In genomic region chr9:138209071-138209470, GRCh38 we compare ENCODE assay signal across 7 cellular contexts.
DNase-seq lines count a peak whose midpoint lies in the region; ATAC-seq, FAIRE-seq and TF ChIP-seq lines count a peak whose summit lies in the region.
"Not testable (repeated sequence)": the region's sequence is repeated elsewhere in the genome, so short reads cannot be mapped to it uniquely, and the experiment has no call there.

No MANE protein-coding gene starts in this region.

- H3K27ac ChIP-seq in K562 (ENCODE audit: extremely low read depth, low read depth, low read length); right cardiac atrium (ENCODE audit: low read length); HepG2 (ENCODE audit: extremely low read length, insufficient read depth, low read length): not testable (repeated sequence)

- H3K4me2 ChIP-seq in K562 (ENCODE audit: insufficient read depth, low read length); HepG2 (ENCODE audit: low read depth, low read length): not testable (repeated sequence)

- H3K36me3 Mint-ChIP-seq in CD14-positive monocyte; osteocyte (ENCODE audit: unreplicated experiment): not testable (repeated sequence)

- not testable (repeated sequence) for H4K20me1 ChIP-seq in K562 (replicated peaks; ENCODE audit: control insufficient read depth, insufficient read depth, low read length); HepG2 (ENCODE audit: insufficient read depth, low read length)

- POLR2A ChIA-PET in K562 (lab: Yijun Ruan, JAX); HepG2 (lab: Yijun Ruan, JAX): not testable (repeated sequence)

- TF ChIP-seq RAD21 in K562 (CRISPR knock-in tag; conservative IDR thresholded peaks at IDR 0.05 in 1 of 2, IDR thresholded peaks at IDR 0.05 in 1 of 2); HepG2 (CRISPR knock-in tag; IDR thresholded peaks at IDR 0.05): not testable (repeated sequence)

- H3K4me3 ChIP-seq in K562; fibroblast of pulmonary artery (replicated peaks; ENCODE audit: low read depth, low read length); right cardiac atrium (ENCODE audit: low read length); HepG2 (replicated peaks in 1 of 3; ENCODE audit: insufficient read depth in 1 of 3, low read depth in 2 of 3, low read length in 3 of 3): not testable (repeated sequence)

- H3K9me1 ChIP-seq in K562 (ENCODE audit: control insufficient read depth, insufficient read depth, low read length): not testable (repeated sequence)

- H3K4me3 Mint-ChIP-seq in CD14-positive monocyte: peak overlapping the region in 1 of 2 donors; percentile 11
- not testable (repeated sequence) for H3K4me3 Mint-ChIP-seq in osteocyte (ENCODE audit: unreplicated experiment)

- intact Hi-C loops in CD14-positive monocyte (cut with micrococcal nuclease); K562 (cut with micrococcal nuclease); right cardiac atrium (cut with DNase I); HepG2 (cut with micrococcal nuclease; ENCODE audit: unreplicated experiment): not testable (repeated sequence)

- not testable (repeated sequence) for H3K27me3 Mint-ChIP-seq in CD14-positive monocyte (ENCODE audit: low read depth in 3 of 3)
- peaks cover 12% of the 10 kb centered on the region for H3K27me3 Mint-ChIP-seq in osteocyte (ENCODE audit: unreplicated experiment)

- not testable (repeated sequence) for TF ChIP-seq EP300 in K562 (IDR thresholded peaks at IDR 0.05; ENCODE audit: low read length); HepG2 (IDR thresholded peaks at IDR 0.05; ENCODE audit: low read depth in 2 of 2, low read length in 2 of 2); HepG2 (CRISPR knock-in tag; IDR thresholded peaks at IDR 0.05; ENCODE audit: borderline replicate concordance)

- DNase-seq in CD14-positive monocyte (ENCODE audit: low spot score) (peak; percentile 48), ecto neural progenitor cell (ENCODE audit: low spot score) (peak; percentile 10), fibroblast of pulmonary artery (ENCODE audit: low read depth) (peak; percentile 4), right cardiac atrium (peak in 2 of 3 donors; percentile 23 to 47), osteocyte (ENCODE audit: extremely low spot score, unreplicated experiment) (peak; percentile 65)
- not testable (repeated sequence) for DNase-seq in K562 (ENCODE audit: extremely low read depth in 1 of 4, low spot score in 3 of 4); HepG2 (ENCODE audit: low spot score)

- not testable (repeated sequence) for BruUV-seq in K562 (replicated peaks; lab: Mats Ljungman, UMichigan); HepG2 (replicated peaks; lab: Mats Ljungman, UMichigan)

- H3K79me2 ChIP-seq in K562 (ENCODE audit: control insufficient read depth, insufficient read depth, low read length); HepG2 (ENCODE audit: insufficient read depth, low read length): not testable (repeated sequence)

- not testable (repeated sequence) for H3K9me3 ChIP-seq in K562 (replicated peaks; ENCODE audit: control insufficient read depth, insufficient read depth, low read depth, low read length); right cardiac atrium (ENCODE audit: control insufficient read depth, low read length); HepG2 (ENCODE audit: low read length)

- TF ChIP-seq POLR2A in K562 (conservative IDR thresholded peaks at IDR 0.05); HepG2 (IDR thresholded peaks at IDR 0.05; ENCODE audit: insufficient read depth in 1 of 2, low read depth in 2 of 2, low read length in 2 of 2): not testable (repeated sequence)

- H3K27ac Mint-ChIP-seq in CD14-positive monocyte: peak overlapping the region in 3 of 7 donors; percentile 45 to 84 (median 71)
- H3K27ac Mint-ChIP-seq in osteocyte (ENCODE audit: unreplicated experiment): not testable (repeated sequence)

- H2AFZ ChIP-seq in K562 (ENCODE audit: low read depth, low read length); HepG2 (ENCODE audit: low read length): not testable (repeated sequence)

- peaks cover 0 to 19% of the 10 kb centered on the region in 2 experiments; a peak in 3 of 5 replicates for H3K27me3 ChIP-seq in K562 (ENCODE audit: control insufficient read depth in 2 of 2, insufficient read depth in 2 of 2, low read length in 2 of 2)
- H3K27me3 ChIP-seq in right cardiac atrium (ENCODE audit: control insufficient read depth, insufficient read depth); HepG2 (ENCODE audit: control insufficient read depth in 1 of 2, insufficient read depth in 2 of 2, low read length in 2 of 2): not testable (repeated sequence)

- not testable (repeated sequence) for H3K9me3 Mint-ChIP-seq in CD14-positive monocyte; osteocyte (ENCODE audit: unreplicated experiment)

- not testable (repeated sequence) for H3K36me3 ChIP-seq in K562 (ENCODE audit: control insufficient read depth, insufficient read depth, low read length); HepG2 (replicated peaks in 1 of 2; ENCODE audit: control insufficient read depth in 1 of 2, insufficient read depth in 2 of 2, low read length in 2 of 2)

- H3K4me1 ChIP-seq in K562 (replicated peaks in 1 of 2; ENCODE audit: control insufficient read depth in 2 of 2, insufficient read depth in 2 of 2, low read length in 2 of 2); right cardiac atrium (ENCODE audit: control insufficient read depth, insufficient read depth, low read length); HepG2 (ENCODE audit: insufficient read depth, low read length): not testable (repeated sequence)

- 5% methylated on average over 3 of the region's 6 CpGs for WGBS in K562 (ENCODE audit: insufficient coverage, low coverage, missing lambda C conversion rate)
- WGBS in right cardiac atrium: 59% methylated on average over 4 of the region's 6 CpGs
- 3% methylated on average over 3 of the region's 6 CpGs for WGBS in HepG2 (ENCODE audit: low lambda C conversion rate)

- peaks cover 37% of the 10 kb centered on the region for H3K4me1 Mint-ChIP-seq in CD14-positive monocyte
- not testable (repeated sequence) for H3K4me1 Mint-ChIP-seq in osteocyte (ENCODE audit: unreplicated experiment)

- in situ Hi-C loops in K562 (cut with MboI); HepG2 (cut with HindIII; ENCODE audit: extremely low pct_ligation_motif_present, low pct_unique_long_range_greater_than_20kb): not testable (repeated sequence)

- not testable (repeated sequence) for FAIRE-seq in K562 (lab: Jason Lieb, UNC); HepG2 (lab: Jason Lieb, UNC)

- CTCF ChIA-PET in K562 (lab: Yijun Ruan, JAX; ENCODE audit: low intra/inter-chr PET ratio); HepG2 (lab: Yijun Ruan, JAX; ENCODE audit: low intra/inter-chr PET ratio, low total read pairs): not testable (repeated sequence)

- not testable (repeated sequence) for ATAC-seq in K562, HepG2
- ATAC-seq in right cardiac atrium: peak in 1 of 2 donors; percentile 24

- H3K9ac ChIP-seq in K562 (ENCODE audit: insufficient read depth in 1 of 2, low read depth in 2 of 2, low read length in 2 of 2); HepG2 (ENCODE audit: insufficient read depth, low read depth, low read length): not testable (repeated sequence)

- not testable (repeated sequence) for TF ChIP-seq CTCF in CD14-positive monocyte (IDR thresholded peaks at IDR 0.05); K562 (IDR thresholded peaks at IDR 0.05 in 2 of 3, conservative IDR thresholded peaks at IDR 0.05 in 1 of 3; ENCODE audit: insufficient read depth in 2 of 3, low read depth in 1 of 3, low read length in 3 of 3); fibroblast of pulmonary artery (IDR thresholded peaks at IDR 0.05; ENCODE audit: low read length, missing control alignments); HepG2 (CRISPR knock-in tag; IDR thresholded peaks at IDR 0.05); osteocyte (IDR thresholded peaks at IDR 0.05)

TF ChIP-seq in K562, 482 proteins besides CTCF, POLR2A, EP300 and RAD21:
- TF ChIP-seq ATF1 (CRISPR knock-in tag; IDR thresholded peaks at IDR 0.05): not testable (repeated sequence)
- TF ChIP-seq ATF1 (tag; IDR thresholded peaks at IDR 0.05): peak; percentile 41

TF ChIP-seq in HepG2, 621 proteins besides CTCF, POLR2A, EP300 and RAD21:
- peak; percentile 74 for TF ChIP-seq CREB1 (IDR thresholded peaks at IDR 0.05)
- not testable (repeated sequence) for TF ChIP-seq CREB1 (CRISPR knock-in tag; IDR thresholded peaks at IDR 0.05)
TF ChIP-seq in HepG2: peak in this region for 1; not testable (repeated sequence) for 620.
